Comparison of ENCODE assay signal across 8 cellular contexts in genomic region chr20:11553603-11554002, GRCh38.
DNase-seq lines count a peak whose midpoint lies in the region; ATAC-seq and TF ChIP-seq lines count a peak whose summit lies in the region.

No MANE protein-coding gene starts in this region.

- H3K4me1 Mint-ChIP-seq in endothelial cell (ENCODE audit: unreplicated experiment) = no peaks in the 10 kb centered on the region
- H3K4me1 Mint-ChIP-seq in activated T-cell treated with anti-CD3 and anti-CD28 coated beads, Interleukin-2, amount 50 U/mL, for 4 hours (ENCODE audit: low read depth) = no peaks in the 10 kb centered on the region

- no peaks in the 10 kb centered on the region for H3K9me3 Mint-ChIP-seq in endothelial cell (ENCODE audit: unreplicated experiment)
- H3K9me3 Mint-ChIP-seq in activated T-cell treated with anti-CD3 and anti-CD28 coated beads, Interleukin-2, amount 50 U/mL, for 4 hours = no peaks in the 10 kb centered on the region

- no peak overlapping the region for H3K4me3 ChIP-seq in WI38 (ENCODE audit: low read depth, low read length)

- no peaks in the 10 kb centered on the region for H3K36me3 Mint-ChIP-seq in endothelial cell (ENCODE audit: low read depth, unreplicated experiment)
- H3K36me3 Mint-ChIP-seq in activated T-cell treated with anti-CD3 and anti-CD28 coated beads, Interleukin-2, amount 50 U/mL, for 4 hours (ENCODE audit: insufficient read depth) = no peaks in the 10 kb centered on the region

- no peak overlapping the region for H3K27ac Mint-ChIP-seq in endothelial cell (ENCODE audit: unreplicated experiment)

- TF ChIP-seq CTCF in WI38 (IDR thresholded peaks at IDR 0.05; ENCODE audit: low read depth, low read length) = peak; percentile 31; the same call in 1 of the 2 replicates
- no peak for TF ChIP-seq CTCF in endothelial cell (IDR thresholded peaks at IDR 0.05; ENCODE audit: unreplicated experiment)

- peak; percentile 69 for DNase-seq in COLO829 (ENCODE audit: low spot score)
- peak; percentile 26 to 38 for DNase-seq in Kasumi-1 (lab: John Stamatoyannopoulos, UW)
- DNase-seq in left lobe of liver (ENCODE audit: low spot score) = no peak
- no peak for DNase-seq in activated T-cell treated with anti-CD3 and anti-CD28 coated beads, Interleukin-2, amount 50 U/mL, for 1 hour
- DNase-seq in endothelial cell (ENCODE audit: low spot score) = no peak
- DNase-seq in activated T-cell treated with anti-CD3 and anti-CD28 coated beads, Interleukin-2, amount 50 U/mL, for 4 hours = no peak
- DNase-seq in iPS-NIHi11 (ENCODE audit: low spot score) = no peak

- H3K4me3 Mint-ChIP-seq in endothelial cell (ENCODE audit: unreplicated experiment) = no peak overlapping the region
- no peak overlapping the region for H3K4me3 Mint-ChIP-seq in activated T-cell treated with anti-CD3 and anti-CD28 coated beads, Interleukin-2, amount 50 U/mL, for 4 hours

- H3K27me3 Mint-ChIP-seq in endothelial cell (ENCODE audit: unreplicated experiment) = no peaks in the 10 kb centered on the region
- no peaks in the 10 kb centered on the region for H3K27me3 Mint-ChIP-seq in activated T-cell treated with anti-CD3 and anti-CD28 coated beads, Interleukin-2, amount 50 U/mL, for 4 hours (ENCODE audit: low read depth)

- ATAC-seq in left lobe of liver = peak; percentile 68
- no peak for ATAC-seq in activated T-cell treated with anti-CD3 and anti-CD28 coated beads, Interleukin-2, amount 50 U/mL, for 4 hours

Comparison
In these comparisons a context has a peak if more than half of its experiments do, and no peak if none do; other contexts are left out.
1. DNase-seq: peak in COLO829 (single experiment) and Kasumi-1 (2 of 2); none in left lobe of liver (single experiment), activated T-cell treated with anti-CD3 and anti-CD28 coated beads, Interleukin-2, amount 50 U/mL, for 1 hour (single experiment), endothelial cell (single experiment), activated T-cell treated with anti-CD3 and anti-CD28 coated beads, Interleukin-2, amount 50 U/mL, for 4 hours (single experiment) and iPS-NIHi11 (single experiment).